Comparison of ENCODE assay signal across 8 cellular contexts in genomic region chr16:22297871-22298733, GRCh38. TPM values are rescaled to one million over a fixed set of nuclear protein-coding genes. Genes with fewer than 3 reads are reported as not detected.
A peak's percentile ranks its signal among the peaks of the same experiment; 100 is the strongest.
DNase-seq lines count a peak whose midpoint lies in the region; ATAC-seq, FAIRE-seq and TF ChIP-seq lines count a peak whose summit lies in the region.

No MANE protein-coding gene starts in this region.

- H3K4me3 Mint-ChIP-seq in activated B cell treated with CpG ODN at 0.5 μM for 24 hours, result peak overlapping the region; percentile 91

- H3K4me2 ChIP-seq in keratinocyte (ENCODE audit: control insufficient read depth, extremely low read depth, insufficient read depth, low read depth, low read length), result peak overlapping the region; percentile 84

- CTCF ChIA-PET in activated B cell treated with CpG ODN at 0.5 μM for 24 hours (lab: Charles Lee), result interaction anchor here (1.3 to 1.6 kb wide), 6 partner anchors 23 to 291 kb away, joined by 3 to 5 read pairs (median 4); partner anchors contain the start of gene MOSMO

- POLR2A ChIA-PET in activated B cell treated with CpG ODN at 0.5 μM for 24 hours (lab: Charles Lee), result interaction anchor here (0.6 to 4.3 kb wide), 9 partner anchors 80 to 345 kb away, joined by 3 to 53 read pairs (median 4); partner anchors contain the start of genes EEF2K, MOSMO and UQCRC2

- peak overlapping the region; percentile 82 to 97 (median 90) for H3K4me3 ChIP-seq in keratinocyte (ENCODE audit: control insufficient read depth in 2 of 3, extremely low read depth in 1 of 3, insufficient read depth in 2 of 3, low read depth in 1 of 3, low read length in 3 of 3)

- TF ChIP-seq CTCF in activated B cell treated with CpG ODN at 0.5 μM for 24 hours (IDR thresholded peaks at IDR 0.05), result no peak
- no peak for TF ChIP-seq CTCF in keratinocyte (optimal IDR thresholded peaks at IDR 0.05 in 1 of 3, IDR thresholded peaks at IDR 0.05 in 1 of 3, conservative IDR thresholded peaks at IDR 0.05 in 1 of 3; ENCODE audit: extremely low read depth in 1 of 3, insufficient read depth in 2 of 3, low read length in 3 of 3)

- ATAC-seq in HG03108 (IDR thresholded peaks at IDR 0.05; ENCODE audit: unreplicated experiment) (peak; percentile 27), activated B cell treated with CpG ODN at 0.5 μM for 24 hours (ENCODE audit: low read depth) (peak; percentile 22)

- H3K4me1 Mint-ChIP-seq in activated B cell treated with CpG ODN at 0.5 μM for 24 hours, result peaks cover 45% of the 10 kb centered on the region

- DNase-seq in NK-92 treated with Interleukin-12 subunit alpha and Interleukin-12 subunit beta, amount 100 ng/mL, for 24 hours (lab: John Stamatoyannopoulos, UW), result peak; percentile 32
- DNase-seq in NK-92 (lab: John Stamatoyannopoulos, UW; ENCODE audit: unreplicated experiment), result no peak
- DNase-seq in NCI-H2227 (lab: John Stamatoyannopoulos, UW; ENCODE audit: unreplicated experiment), result peak; percentile 96
- DNase-seq in activated B cell treated with CpG ODN at 0.5 μM for 24 hours, result peak; percentile 22
- DNase-seq in central memory CD4-positive, alpha-beta T cell, result peak; percentile 86
- DNase-seq in keratinocyte (ENCODE audit: low read depth, low spot score), result peak; percentile 45
- peak; percentile 58 to 82 (median 67) for DNase-seq in stimulated activated CD4-positive, alpha-beta T cell treated with anti-CD3 and anti-CD28 coated beads, Interleukin-12 subunit alpha, Interleukin-12 subunit beta, amount 100 ng/mL, for 48 hours (ENCODE audit: low read depth in 2 of 3, low spot score in 1 of 3)

- no peaks in the 10 kb centered on the region for H3K9me3 Mint-ChIP-seq in activated B cell treated with CpG ODN at 0.5 μM for 24 hours

- dilution Hi-C loops in keratinocyte (cut with MboI; ENCODE audit: extremely low pct_ligation_motif_present, low sequenced_read_pairs), result no loop called here

- no peaks in the 10 kb centered on the region for H3K9me3 ChIP-seq in keratinocyte (ENCODE audit: control insufficient read depth, low read depth, low read length)

- H3K9me1 ChIP-seq in keratinocyte (ENCODE audit: control insufficient read depth, extremely low read depth, insufficient read depth, low read length), result peaks cover 4% of the 10 kb centered on the region

- peaks cover 13% of the 10 kb centered on the region for H4K20me1 ChIP-seq in keratinocyte (ENCODE audit: control insufficient read depth, extremely low read depth, insufficient read depth, low read length)

- peak; percentile 53 for FAIRE-seq in keratinocyte (lab: Jason Lieb, UNC)

- intact Hi-C loops in activated B cell treated with CpG ODN at 0.5 μM for 24 hours (cut with micrococcal nuclease), result loop anchor here (1.0 to 10.0 kb wide), 14 partner anchors 57 to 776 kb away; partner anchors contain the start of genes CDR2, EEF2K, PDZD9 and UQCRC2

- H3K36me3 ChIP-seq in keratinocyte (ENCODE audit: control insufficient read depth in 2 of 2, extremely low read depth in 1 of 2, insufficient read depth in 2 of 2, low read length in 2 of 2), result peaks cover 4 to 21% of the 10 kb centered on the region in 2 experiments

- peaks cover 49% of the 10 kb centered on the region for H3K79me2 ChIP-seq in keratinocyte (ENCODE audit: control insufficient read depth, insufficient read depth, low read length)

- peak overlapping the region; percentile 96 for H3K9ac ChIP-seq in keratinocyte (ENCODE audit: control insufficient read depth, extremely low read depth, insufficient read depth, low read length)

- H3K4me1 ChIP-seq in keratinocyte (ENCODE audit: control insufficient read depth, extremely low read depth, insufficient read depth, low read length), result peaks cover 17% of the 10 kb centered on the region

- H3K27me3 Mint-ChIP-seq in activated B cell treated with CpG ODN at 0.5 μM for 24 hours, result no peaks in the 10 kb centered on the region

- peak overlapping the region; percentile 7 for H2AFZ ChIP-seq in keratinocyte (ENCODE audit: control insufficient read depth, low read length)

- H3K27me3 ChIP-seq in keratinocyte (ENCODE audit: control insufficient read depth, extremely low read depth, insufficient read depth, low read length), result no peaks in the 10 kb centered on the region

- peaks cover 41% of the 10 kb centered on the region for H3K36me3 Mint-ChIP-seq in activated B cell treated with CpG ODN at 0.5 μM for 24 hours (ENCODE audit: low read depth)

- H3K27ac Mint-ChIP-seq in activated B cell treated with CpG ODN at 0.5 μM for 24 hours, result peak overlapping the region; percentile 92

- H3K27ac ChIP-seq in keratinocyte (ENCODE audit: control insufficient read depth, insufficient read depth, low read length), result peak overlapping the region; percentile 97

RNA-seq across cellular contexts. Expression of gene POLR3E, which starts 0.9 kb away (rescaled TPM):
- total RNA-seq in activated B cell treated with CpG ODN at 0.5 μM for 24 hours, result 92.3 and 97.1 TPM in 2 replicates
- polyA plus RNA-seq in keratinocyte, result 38.0 to 83.3 TPM (median 74.0 TPM) in 3 replicates
- 60.0 TPM for polyA plus RNA-seq in keratinocyte (2011; ENCODE audit: low read depth)
- 48.0 and 56.3 TPM in 2 replicates for polyA plus RNA-seq in keratinocyte (2011; cell fraction: cytosol; rRNA removed)
- polyA plus RNA-seq in keratinocyte (2011; cell fraction: nucleus; rRNA removed), result 74.8 and 87.1 TPM in 2 replicates
- polyA plus RNA-seq in keratinocyte (2012; ENCODE audit: low replicate concordance), result 30.5 and 39.1 TPM in 2 replicates
- 184 to 243 TPM (median 200 TPM) in 3 replicates for polyA minus RNA-seq in keratinocyte
- 57.2 TPM for polyA minus RNA-seq in keratinocyte (2011; cell fraction: cytosol; rRNA and poly(A)+ RNA removed)
- 60.6 and 72.9 TPM in 2 replicates for polyA minus RNA-seq in keratinocyte (2011; cell fraction: nucleus; rRNA and poly(A)+ RNA removed)
